ENCODE assay signal across 1 cellular context in genomic region chr7:121036776-121037175, GRCh38. TPM values are rescaled to one million over a fixed set of nuclear protein-coding genes. Genes with fewer than 3 reads are reported as not detected.
"Had no signal": no experiment of that assay in that cellular context is flagged by ENCODE, and none has a peak within 500 bp of the region (broad histone marks: within the 10 kb centered on the region; RNA-seq: fewer than 3 reads in every experiment).

No MANE protein-coding gene starts in this region.

RNA-seq across cellular contexts. Expression of gene CPED1, which starts 48.3 kb away (rescaled TPM):
- polyA plus RNA-seq: naive thymus-derived CD4-positive, alpha-beta T cell had no signal
